ENCODE assay signal across 8 cellular contexts in genomic region chr12:51217133-51217967, GRCh38. TPM values are rescaled to one million over a fixed set of nuclear protein-coding genes. Genes with fewer than 3 reads are reported as not detected.
A peak's percentile ranks its signal among the peaks of the same experiment; 100 is the strongest.
DNase-seq lines count a peak whose midpoint lies in the region; ATAC-seq and TF ChIP-seq lines count a peak whose summit lies in the region.

No MANE protein-coding gene starts in this region.

- H3K4me1 ChIP-seq in OCI-LY1 (ENCODE audit: insufficient read depth, low read length, severe bottlenecking) (peaks cover 10% of the 10 kb centered on the region), thyroid gland (peaks cover 13 to 20% of the 10 kb centered on the region in 2 donors)

- H3K27ac ChIP-seq in OCI-LY1 (ENCODE audit: low read depth, low read length, poor library complexity, severe bottlenecking): no peak overlapping the region
- peak overlapping the region; percentile 94 to 99 (median 97) for H3K27ac ChIP-seq in thyroid gland

- H3K4me3 ChIP-seq in OCI-LY1 (ENCODE audit: low read depth, low read length, poor library complexity, severe bottlenecking): peak overlapping the region; percentile 78
- H3K4me3 ChIP-seq in fibroblast of mammary gland (ENCODE audit: control insufficient read depth, low read depth, low read length): peak overlapping the region; percentile 73
- H3K4me3 ChIP-seq in thyroid gland (replicated peaks in 1 of 3): peak overlapping the region; percentile 10 to 79 (median 38)

- peaks cover 3% of the 10 kb centered on the region for H3K36me3 Mint-ChIP-seq in activated T-helper 2 cell treated with anti-CD3 and anti-CD28 coated beads, Interferon-gamma antibody, Interleukin-2, Interleukin-4, amounts not matched to agents 10 μg/mL and 5 μg/mL and 100 μg/mL, durations not matched to agents 14 hours and 24 hours and 36 hours (ENCODE audit: low read depth)
- H3K36me3 Mint-ChIP-seq in nephron (ENCODE audit: low read depth): no peaks in the 10 kb centered on the region

- H4K20me1 ChIP-seq in OCI-LY1 (ENCODE audit: insufficient read depth, low read length): no peaks in the 10 kb centered on the region

- H3K27me3 Mint-ChIP-seq in activated T-helper 2 cell treated with anti-CD3 and anti-CD28 coated beads, Interferon-gamma antibody, Interleukin-2, Interleukin-4, amounts not matched to agents 10 μg/mL and 5 μg/mL and 100 μg/mL, durations not matched to agents 14 hours and 24 hours and 36 hours (ENCODE audit: low read depth): no peaks in the 10 kb centered on the region
- no peaks in the 10 kb centered on the region for H3K27me3 Mint-ChIP-seq in nephron (ENCODE audit: low read depth)

- peak in 1 of 2 donors; percentile 51 for TF ChIP-seq POLR2A in thyroid gland (IDR thresholded peaks at IDR 0.05)

- H3K9ac ChIP-seq in OCI-LY1 (ENCODE audit: low read length): peak overlapping the region; percentile 72

- peak; percentile 58 for ATAC-seq in HG02588 (IDR thresholded peaks at IDR 0.05; ENCODE audit: unreplicated experiment)
- ATAC-seq in GM19467 (IDR thresholded peaks at IDR 0.05; ENCODE audit: unreplicated experiment): no peak

- H3K9me3 ChIP-seq in OCI-LY1 (ENCODE audit: low read length) (no peaks in the 10 kb centered on the region), thyroid gland (no peaks in the 10 kb centered on the region)

- H3K36me3 ChIP-seq in OCI-LY1 (ENCODE audit: insufficient read depth, low read length) (no peaks in the 10 kb centered on the region; the same call in 1 of the 2 replicates), thyroid gland (no peaks in the 10 kb centered on the region)

- H3K4me3 Mint-ChIP-seq in activated T-helper 2 cell treated with anti-CD3 and anti-CD28 coated beads, Interferon-gamma antibody, Interleukin-2, Interleukin-4, amounts not matched to agents 10 μg/mL and 5 μg/mL and 100 μg/mL, durations not matched to agents 14 hours and 24 hours and 36 hours (ENCODE audit: low read depth): peak overlapping the region; percentile 71
- peak overlapping the region; percentile 80 to 90 (median 86) for H3K4me3 Mint-ChIP-seq in nephron

- DNase-seq in activated T-helper 2 cell treated with anti-CD3 and anti-CD28 coated beads, Interferon-gamma antibody, Interleukin-2, Interleukin-4, amounts not matched to agents 10 μg/mL and 5 μg/mL and 100 μg/mL, durations not matched to agents 14 hours and 24 hours and 36 hours (ENCODE audit: low spot score): peak; percentile 19
- DNase-seq in fibroblast of mammary gland (ENCODE audit: low read depth) (peak; percentile 15), thyroid gland (peak; percentile 71 to 77)

- peak overlapping the region; percentile 54; the same call in 1 of the 2 replicates for H2AFZ ChIP-seq in OCI-LY1 (ENCODE audit: low read length)

- peaks cover 13% of the 10 kb centered on the region; the same call in 1 of the 2 replicates for H3F3A ChIP-seq in OCI-LY1 (ENCODE audit: insufficient read depth, low read length)

- intact Hi-C loops in activated T-helper 2 cell treated with anti-CD3 and anti-CD28 coated beads, Interferon-gamma antibody, Interleukin-2, Interleukin-4, amounts not matched to agents 10 μg/mL and 5 μg/mL and 100 μg/mL, durations not matched to agents 14 hours and 24 hours and 36 hours (cut with micrococcal nuclease): no loop called here
- intact Hi-C loops in thyroid gland (cut with DNase I): no loop called here

- no peak overlapping the region for H3K27ac Mint-ChIP-seq in activated T-helper 2 cell treated with anti-CD3 and anti-CD28 coated beads, Interferon-gamma antibody, Interleukin-2, Interleukin-4, amounts not matched to agents 10 μg/mL and 5 μg/mL and 100 μg/mL, durations not matched to agents 14 hours and 24 hours and 36 hours
- H3K27ac Mint-ChIP-seq in nephron: peak overlapping the region in 2 of 3 experiments; percentile 92 to 93

- no peaks in the 10 kb centered on the region for H3K79me2 ChIP-seq in OCI-LY1 (ENCODE audit: insufficient read depth, low read length)

- H3K4me1 Mint-ChIP-seq in activated T-helper 2 cell treated with anti-CD3 and anti-CD28 coated beads, Interferon-gamma antibody, Interleukin-2, Interleukin-4, amounts not matched to agents 10 μg/mL and 5 μg/mL and 100 μg/mL, durations not matched to agents 14 hours and 24 hours and 36 hours (ENCODE audit: low read depth): peaks cover 13% of the 10 kb centered on the region
- H3K4me1 Mint-ChIP-seq in nephron: peaks cover 19% of the 10 kb centered on the region

- 1% methylated on average over 38 to 48 of the region's 81 CpGs for WGBS in thyroid gland, 2 donors

- H3K4me2 ChIP-seq in OCI-LY1 (ENCODE audit: low read length): peak overlapping the region; percentile 96

- TF ChIP-seq CTCF in GM12873 (IDR thresholded peaks at IDR 0.05; ENCODE audit: insufficient read depth, low read depth, low read length, missing control alignments): peak; percentile 51
- TF ChIP-seq CTCF in OCI-LY1 (IDR thresholded peaks at IDR 0.05; ENCODE audit: low read length): peak; percentile 33; the same call in 1 of the 2 replicates
- TF ChIP-seq CTCF in fibroblast of mammary gland (conservative IDR thresholded peaks at IDR 0.05; ENCODE audit: control insufficient read depth, insufficient read depth, low read depth, low read length): peak; percentile 16
- no peak for TF ChIP-seq CTCF in nephron (IDR thresholded peaks at IDR 0.05; ENCODE audit: unreplicated experiment in 3 of 3)
- TF ChIP-seq CTCF in thyroid gland (IDR thresholded peaks at IDR 0.05): peak in 4 of 6 experiments; percentile 14 to 40 (median 32)

- no peaks in the 10 kb centered on the region for H3K9me2 ChIP-seq in OCI-LY1 (ENCODE audit: low read depth, low read length)

- no peaks in the 10 kb centered on the region for H3K9me3 Mint-ChIP-seq in activated T-helper 2 cell treated with anti-CD3 and anti-CD28 coated beads, Interferon-gamma antibody, Interleukin-2, Interleukin-4, amounts not matched to agents 10 μg/mL and 5 μg/mL and 100 μg/mL, durations not matched to agents 14 hours and 24 hours and 36 hours
- no peaks in the 10 kb centered on the region for H3K9me3 Mint-ChIP-seq in nephron

- H3K27me3 ChIP-seq in OCI-LY1 (ENCODE audit: insufficient read depth, low read length) (no peaks in the 10 kb centered on the region), thyroid gland (no peaks in the 10 kb centered on the region)

RNA-seq across cellular contexts. Expression of gene POU6F1, which starts 0.5 kb away (rescaled TPM):
- total RNA-seq in activated T-helper 2 cell treated with anti-CD3 and anti-CD28 coated beads, Interferon-gamma antibody, Interleukin-2, Interleukin-4, amounts not matched to agents 10 μg/mL and 5 μg/mL and 100 μg/mL, durations not matched to agents 14 hours and 24 hours and 36 hours: 4.9 and 5.5 TPM in 2 replicates
- total RNA-seq in thyroid gland: 10 to 100 TPM; 13.8 to 16.6 (median 14.5) TPM

RNA-seq across cellular contexts. Expression of gene DAZAP2, which starts 21.3 kb away (rescaled TPM):
- 151 and 152 TPM in 2 replicates for total RNA-seq in activated T-helper 2 cell treated with anti-CD3 and anti-CD28 coated beads, Interferon-gamma antibody, Interleukin-2, Interleukin-4, amounts not matched to agents 10 μg/mL and 5 μg/mL and 100 μg/mL, durations not matched to agents 14 hours and 24 hours and 36 hours
- total RNA-seq in thyroid gland: 100 to 1,000 TPM; 238 to 452 (median 323) TPM

RNA-seq across cellular contexts. Expression of gene TFCP2, which starts 44.4 kb away (rescaled TPM):
- 42.2 and 44.2 TPM in 2 replicates for total RNA-seq in activated T-helper 2 cell treated with anti-CD3 and anti-CD28 coated beads, Interferon-gamma antibody, Interleukin-2, Interleukin-4, amounts not matched to agents 10 μg/mL and 5 μg/mL and 100 μg/mL, durations not matched to agents 14 hours and 24 hours and 36 hours
- 10 to 100 TPM; 14.9 to 22.6 (median 21.3) TPM for total RNA-seq in thyroid gland

RNA-seq across cellular contexts. Expression of gene SMAGP, which starts 52.9 kb away (rescaled TPM):
- total RNA-seq in activated T-helper 2 cell treated with anti-CD3 and anti-CD28 coated beads, Interferon-gamma antibody, Interleukin-2, Interleukin-4, amounts not matched to agents 10 μg/mL and 5 μg/mL and 100 μg/mL, durations not matched to agents 14 hours and 24 hours and 36 hours: 0.44 TPM in 1 of 2 replicates, not detected in the other
- total RNA-seq in thyroid gland: 10 to 100 TPM in 1 of 4 donors, 1 to 10 TPM in 3; 3.0 to 10.5 (median 4.8) TPM

Comparison
In these comparisons a context has a peak if more than half of its experiments do, and no peak if none do; other contexts are left out.
1. CTCF ChIP-seq: peak in GM12873 (single experiment), OCI-LY1 (single experiment), fibroblast of mammary gland (single experiment) and thyroid gland (4 of 6); none in nephron (0 of 3).
2. DNase-seq: peak in every context shown above with its lines; median percentile 74 in thyroid gland; 19 in activated T-helper 2 cell treated with anti-CD3 and anti-CD28 coated beads, Interferon-gamma antibody, Interleukin-2, Interleukin-4, amounts not matched to agents 10 μg/mL and 5 μg/mL and 100 μg/mL, durations not matched to agents 14 hours and 24 hours and 36 hours; 15 in fibroblast of mammary gland.
3. Peak in every context shown above with its lines, with median percentiles within 50 percentile points of each other: H3K4me3 ChIP-seq.